1 cellular context compared by ENCODE assay signal in the genomic region with DNA sequence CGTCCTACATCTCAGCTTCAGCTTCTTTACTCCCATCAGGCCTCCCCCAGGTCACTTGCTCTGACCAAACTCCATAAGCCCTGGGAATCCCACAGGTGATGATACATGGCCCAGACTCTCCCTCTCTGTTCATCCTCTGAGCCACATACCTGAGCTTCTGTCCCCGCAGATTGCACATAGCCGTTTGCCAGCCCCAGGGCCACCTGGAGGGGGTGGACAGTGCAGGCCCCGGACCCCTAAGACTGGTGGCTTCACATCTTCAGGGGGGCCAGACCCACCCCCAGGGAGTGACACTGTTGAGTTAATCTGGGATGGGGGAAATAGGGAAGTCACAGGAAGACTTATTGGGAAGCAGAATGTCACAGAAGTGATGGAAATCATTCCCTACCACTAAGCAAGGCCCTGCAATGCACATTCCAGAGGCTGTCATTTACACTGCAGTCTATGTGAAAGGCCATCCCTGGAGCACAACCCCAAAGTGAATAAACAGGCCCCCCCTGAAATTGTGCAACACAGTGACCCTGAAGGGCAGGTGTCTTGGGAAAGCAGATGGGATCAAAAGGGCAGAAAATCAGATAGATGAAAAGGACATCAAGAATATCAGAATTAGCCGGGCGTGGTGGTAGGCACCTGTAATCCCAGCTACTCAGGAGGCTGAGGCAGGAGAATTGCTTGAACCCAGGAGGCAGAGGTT.
TF ChIP-seq lines count a peak whose summit lies in the region.

No MANE protein-coding gene starts in this region.

TF ChIP-seq in GM12878, 131 proteins besides CTCF, POLR2A, EP300 and RAD21:
- TF ChIP-seq SMAD1 (IDR thresholded peaks at IDR 0.05; ENCODE audit: low read depth, partially characterized antibody) (no peak), EZH2 (IDR thresholded peaks at IDR 0.05; ENCODE audit: borderline replicate concordance, control insufficient read depth, low read depth, low read length) (no peak), YY1 (IDR thresholded peaks at IDR 0.05; ENCODE audit: low read depth, low read length) (no peak), NFYA (IDR thresholded peaks at IDR 0.05; ENCODE audit: borderline replicate concordance, low read depth, low read length) (no peak), NFXL1 (IDR thresholded peaks at IDR 0.05; ENCODE audit: borderline replicate concordance) (no peak), EED (IDR thresholded peaks at IDR 0.05; ENCODE audit: low read depth) (no peak), RAD51 (IDR thresholded peaks at IDR 0.05) (no peak), ZNF274 (IDR thresholded peaks at IDR 0.05; ENCODE audit: insufficient read depth, insufficient read length) (no peak), POLR2AphosphoS5 (IDR thresholded peaks at IDR 0.05; ENCODE audit: low read length) (no peak), CREB1 (IDR thresholded peaks at IDR 0.05; ENCODE audit: low read depth) (no peak), ZSCAN29 (IDR thresholded peaks at IDR 0.05) (no peak), MXI1 (IDR thresholded peaks at IDR 0.05; ENCODE audit: low read depth, low read length) (no peak), CBX5 (IDR thresholded peaks at IDR 0.05; ENCODE audit: low read depth) (no peak), KAT2A (conservative IDR thresholded peaks at IDR 0.05; ENCODE audit: control insufficient read depth, low read depth, low read length) (no peak)
TF ChIP-seq in GM12878: peak in this region for 0.
